In the genomic region with DNA sequence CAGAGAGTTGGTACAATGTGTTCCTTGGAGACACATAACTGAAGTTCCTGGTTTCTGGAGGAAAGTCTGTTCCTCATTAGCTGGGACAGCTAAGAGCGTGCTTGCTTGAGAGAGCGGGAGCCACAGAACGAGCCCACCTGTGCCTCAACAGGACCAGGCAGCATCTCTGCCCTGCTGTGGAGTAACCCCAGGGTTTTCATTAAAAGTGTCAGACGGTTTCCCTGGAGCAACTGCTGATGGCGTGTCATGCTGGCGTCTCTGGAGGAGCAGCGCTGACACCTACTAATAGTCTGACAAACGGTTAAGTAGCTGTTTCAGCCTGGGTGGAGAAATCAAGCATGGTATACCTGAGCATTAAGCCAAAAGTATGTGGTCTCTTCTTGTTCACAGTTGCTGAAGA, we compare ENCODE assay signal across 33 cellular contexts.
"Had no signal": no experiment of that assay in that cellular context is flagged by ENCODE, and none has a peak within 500 bp of the region (broad histone marks: within the 10 kb centered on the region; RNA-seq: fewer than 3 reads in every experiment).

No MANE protein-coding gene starts in this region.

- ATAC-seq: activated CD4-positive, alpha-beta T cell treated with anti-CD3 and anti-CD28 coated beads for 36 hours; activated CD4-positive, CD25-positive, alpha-beta regulatory T cell treated with anti-CD3 and anti-CD28 coated beads, Interleukin-2, amount 50 U/mL, for 24 hours; activated CD8-positive, alpha-beta memory T cell treated with anti-CD3 and anti-CD28 coated beads, Interleukin-2, amount 10 ng/mL, durations not matched to agents 7 days and 5 days; activated naive CD8-positive, alpha-beta T cell treated with anti-CD3 and anti-CD28 coated beads, Interleukin-2, amount 50 U/mL, for 24 hours had no signal

- H3K36me3 Mint-ChIP-seq: brain had no signal

- H3K27me3 Mint-ChIP-seq: activated CD4-positive, alpha-beta memory T cell treated with anti-CD3 and anti-CD28 coated beads for 36 hours; activated CD4-positive, alpha-beta T cell treated with anti-CD3 and anti-CD28 coated beads for 36 hours; activated CD8-positive, alpha-beta memory T cell treated with anti-CD3 and anti-CD28 coated beads, Interleukin-2, amount 10 ng/mL, durations not matched to agents 7 days and 5 days; activated naive CD4-positive, alpha-beta T cell treated with anti-CD3 and anti-CD28 coated beads, Interleukin-2, amount 10 ng/mL, durations not matched to agents 7 days and 5 days; activated naive CD8-positive, alpha-beta T cell; activated naive CD8-positive, alpha-beta T cell treated with anti-CD3 and anti-CD28 coated beads, Interleukin-2, amount 50 U/mL, for 24 hours; brain had no signal

- H3K9me3 Mint-ChIP-seq: activated CD4-positive, alpha-beta memory T cell treated with anti-CD3 and anti-CD28 coated beads for 36 hours; activated naive CD4-positive, alpha-beta T cell treated with anti-CD3 and anti-CD28 coated beads, Interleukin-2, amount 10 ng/mL, durations not matched to agents 7 days and 5 days; activated naive CD8-positive, alpha-beta T cell treated with anti-CD3 and anti-CD28 coated beads, Interleukin-2, amount 50 U/mL, for 24 hours had no signal

- DNase-seq: activated CD4-positive, alpha-beta memory T cell treated with anti-CD3 and anti-CD28 coated beads for 36 hours; activated CD4-positive, alpha-beta T cell treated with anti-CD3 and anti-CD28 coated beads for 36 hours; activated CD4-positive, alpha-beta T cell treated with anti-CD3 and anti-CD28 coated beads, Interleukin-2, amount 50 U/mL, for 1 hour; activated CD8-positive, alpha-beta memory T cell treated with anti-CD3 and anti-CD28 coated beads for 24 hours; activated CD8-positive, alpha-beta memory T cell treated with anti-CD3 and anti-CD28 coated beads, Interleukin-2, amount 10 ng/mL, durations not matched to agents 7 days and 5 days; activated CD8-positive, alpha-beta memory T cell treated with anti-CD3 and anti-CD28 coated beads, Interleukin-2, amount 50 U/mL, for 48 hours; activated effector memory CD4-positive, alpha-beta T cell treated with Interleukin-2 at 50 U/mL for 16 hours; activated naive CD4-positive, alpha-beta T cell treated with anti-CD3 and anti-CD28 coated beads, Interleukin-2, amount 10 ng/mL, durations not matched to agents 7 days and 5 days; activated naive CD8-positive, alpha-beta T cell treated with anti-CD3 and anti-CD28 coated beads, Interleukin-2, amount 50 U/mL, for 24 hours; activated T-cell treated with anti-CD3 and anti-CD28 coated beads, Interleukin-2, amount 50 U/mL, for 48 hours; anterior cingulate cortex; caudate nucleus; KG1; MG63; NCI-H1048; NCI-H1105 treated with DMSO at 0.1 percent for 48 hours; NCI-H1436; NCI-H1694; NCI-H1930; NCI-H345; NCI-H510A; NCI-H526; NCI-H748 treated with DMSO at 0.1 percent for 48 hours; NK-92 treated with Interleukin-12 subunit alpha and Interleukin-12 subunit beta, amount 100 ng/mL, for 24 hours; PC-9; Right ventricle myocardium superior; SW 1271; T-helper 1 cell; T-helper 2 cell; T-helper 9 cell had no signal

- H3K27ac Mint-ChIP-seq: activated CD4-positive, alpha-beta memory T cell treated with anti-CD3 and anti-CD28 coated beads for 36 hours; activated CD4-positive, alpha-beta T cell treated with anti-CD3 and anti-CD28 coated beads for 36 hours; activated naive CD4-positive, alpha-beta T cell treated with anti-CD3 and anti-CD28 coated beads, Interleukin-2, amount 10 ng/mL, durations not matched to agents 7 days and 5 days; activated naive CD8-positive, alpha-beta T cell; activated naive CD8-positive, alpha-beta T cell treated with anti-CD3 and anti-CD28 coated beads, Interleukin-2, amount 50 U/mL, for 24 hours; brain had no signal

- H3K4me1 Mint-ChIP-seq: activated CD4-positive, alpha-beta T cell treated with anti-CD3 and anti-CD28 coated beads for 36 hours; activated CD8-positive, alpha-beta memory T cell treated with anti-CD3 and anti-CD28 coated beads, Interleukin-2, amount 10 ng/mL, durations not matched to agents 7 days and 5 days; activated naive CD4-positive, alpha-beta T cell treated with anti-CD3 and anti-CD28 coated beads, Interleukin-2, amount 10 ng/mL, durations not matched to agents 7 days and 5 days; activated naive CD8-positive, alpha-beta T cell treated with anti-CD3 and anti-CD28 coated beads, Interleukin-2, amount 50 U/mL, for 24 hours had no signal

- H3K4me3 Mint-ChIP-seq: activated CD4-positive, alpha-beta memory T cell treated with anti-CD3 and anti-CD28 coated beads for 36 hours; activated CD4-positive, alpha-beta T cell treated with anti-CD3 and anti-CD28 coated beads for 36 hours; activated CD8-positive, alpha-beta memory T cell treated with anti-CD3 and anti-CD28 coated beads, Interleukin-2, amount 10 ng/mL, durations not matched to agents 7 days and 5 days; activated naive CD4-positive, alpha-beta T cell treated with anti-CD3 and anti-CD28 coated beads, Interleukin-2, amount 10 ng/mL, durations not matched to agents 7 days and 5 days; activated naive CD8-positive, alpha-beta T cell; activated naive CD8-positive, alpha-beta T cell treated with anti-CD3 and anti-CD28 coated beads, Interleukin-2, amount 50 U/mL, for 24 hours; brain had no signal
